Comparison of ENCODE assay signal across 9 cellular contexts in the genomic region with DNA sequence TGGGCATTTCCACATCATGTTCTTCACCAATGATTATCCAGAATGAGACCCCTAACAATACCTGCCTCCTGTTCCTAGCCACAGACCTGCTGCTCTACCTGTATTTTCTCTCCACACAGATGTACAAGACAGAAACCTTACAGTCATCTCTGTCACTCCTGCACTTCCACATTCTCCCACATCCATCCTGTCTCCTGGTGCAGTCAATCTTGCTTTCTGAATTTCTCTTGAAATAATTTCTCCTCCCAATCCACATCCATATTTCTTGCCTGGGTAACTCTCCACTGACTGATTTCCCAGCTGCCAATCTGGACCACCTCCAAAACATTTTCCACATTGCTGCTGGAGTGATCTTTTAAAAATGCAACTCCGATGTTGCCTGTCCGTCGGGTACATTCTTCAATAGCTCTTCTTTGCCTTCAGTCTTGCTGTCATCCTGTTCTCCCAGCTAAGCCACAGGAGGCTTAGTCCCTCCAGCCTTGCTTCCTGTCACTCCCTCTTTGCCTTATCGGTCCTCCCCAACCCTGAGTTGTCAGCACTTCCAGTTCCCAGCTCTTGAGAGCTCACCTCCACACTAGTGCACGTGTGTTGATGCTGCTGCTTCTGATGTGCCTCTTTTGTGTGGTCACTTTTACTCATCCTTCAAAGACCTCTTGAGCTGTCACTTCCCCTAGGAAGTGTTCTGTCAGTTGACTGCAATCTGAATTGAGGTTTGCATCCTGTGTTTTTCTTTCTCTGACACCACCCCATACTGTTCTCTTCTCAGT. TPM values are rescaled to one million over a fixed set of nuclear protein-coding genes. Genes with fewer than 3 reads are reported as not detected.
A peak's percentile ranks its signal among the peaks of the same experiment; 100 is the strongest.
DNase-seq lines count a peak whose midpoint lies in the region; ATAC-seq and TF ChIP-seq lines count a peak whose summit lies in the region.
"Had no signal": no experiment of that assay in that cellular context is flagged by ENCODE, and none has a peak within 500 bp of the region (broad histone marks: within the 10 kb centered on the region; RNA-seq: fewer than 3 reads in every experiment).

No MANE protein-coding gene starts in this region.

- H4K20me1 ChIP-seq in OCI-LY7 (ENCODE audit: insufficient read depth, low read length), result peaks cover 35% of the 10 kb centered on the region

- peak overlapping the region; percentile 42; the same call in 1 of the 2 replicates for H3K4me2 ChIP-seq in OCI-LY7 (ENCODE audit: low read length)

- intact Hi-C loops in OCI-LY7 (cut with micrococcal nuclease; ENCODE audit: unreplicated experiment), result no loop called here

- peaks cover 4% of the 10 kb centered on the region; the same call in 1 of the 2 replicates for H3K36me3 ChIP-seq in OCI-LY7 (ENCODE audit: insufficient read depth, low read length)

- DNase-seq in A172 (ENCODE audit: low spot score) (peak; percentile 69), OCI-LY7 (ENCODE audit: low spot score) (peak; percentile 63), NCI-H2081 treated with DMSO at 0.1 percent for 48 hours (lab: John Stamatoyannopoulos, UW) (no peak), activated gamma-delta T cell (lab: John Stamatoyannopoulos, UW) (no peak)
- DNase-seq in effector CD8-positive, alpha-beta T cell (lab: John Stamatoyannopoulos, UW), result no peak

- no peaks in the 10 kb centered on the region for H3K9me2 ChIP-seq in OCI-LY7 (ENCODE audit: insufficient read depth, low read length)

- H3K27ac ChIP-seq in OCI-LY7 (ENCODE audit: low read depth, low read length, poor library complexity, severe bottlenecking), result no peak overlapping the region
- H3K27ac ChIP-seq: body of pancreas had no signal

- no peak overlapping the region for H2AFZ ChIP-seq in OCI-LY7 (ENCODE audit: low read length)

- peaks cover 98% of the 10 kb centered on the region for H3K79me2 ChIP-seq in OCI-LY7 (ENCODE audit: insufficient read depth, low read depth, low read length)

- no peak for TF ChIP-seq CTCF in OCI-LY7 (conservative IDR thresholded peaks at IDR 0.05; ENCODE audit: low read length)

- ATAC-seq in GM18502 (IDR thresholded peaks at IDR 0.05; ENCODE audit: poor library complexity, unreplicated experiment) (peak; percentile 66), HG03039 (IDR thresholded peaks at IDR 0.05; ENCODE audit: unreplicated experiment) (peak; percentile 44), esophagus mucosa (peak; percentile 84)
- ATAC-seq: body of pancreas had no signal

- POLR2A ChIA-PET in OCI-LY7 (lab: Charles Lee), result interaction anchor here (0.7 to 3.9 kb wide), 3 partner anchors 13 to 585 kb away, joined by 3 to 19 read pairs (median 7); no protein-coding TSS in a partner anchor

- CTCF ChIA-PET in OCI-LY7 (lab: Charles Lee; ENCODE audit: unreplicated experiment), result no interaction called here

- peaks cover 25% of the 10 kb centered on the region for H3K4me1 ChIP-seq in OCI-LY7 (ENCODE audit: insufficient read depth, low read length, poor library complexity, severe bottlenecking)

- BruUV-seq in OCI-LY7 (replicated peaks; lab: Mats Ljungman, UMichigan), result no TSS peak

- no peaks in the 10 kb centered on the region for H3K9me3 ChIP-seq in OCI-LY7 (ENCODE audit: low read length)
- H3K9me3 ChIP-seq: body of pancreas had no signal

- H3K4me3 ChIP-seq in OCI-LY7 (ENCODE audit: low read depth, low read length, poor library complexity, severe bottlenecking), result no peak overlapping the region
- H3K4me3 ChIP-seq: body of pancreas had no signal

RNA-seq across cellular contexts. Expression of a gene that starts 15.1 kb away (rescaled TPM):
- 71.3 and 104 TPM in 2 replicates for total RNA-seq in A172 (2014; rRNA removed; shearing (Covaris generic))
- 65.6 and 75.8 TPM in 2 replicates for total RNA-seq in OCI-LY7 (2014; rRNA removed; shearing (Covaris generic))
- 66.0 and 66.6 TPM in 2 replicates for total RNA-seq in OCI-LY7 (2022)
- total RNA-seq in esophagus mucosa, result 39.5 TPM

Comparison
In these comparisons a context has a peak if more than half of its experiments do, and no peak if none do; other contexts are left out.
1. DNase-seq: peak in A172 (single experiment) and OCI-LY7 (single experiment); none in NCI-H2081 treated with DMSO at 0.1 percent for 48 hours (single experiment), activated gamma-delta T cell (single experiment) and effector CD8-positive, alpha-beta T cell (single experiment).
2. Peak in every context shown above with its lines, with median percentiles within 50 percentile points of each other: ATAC-seq.